In the genomic region with DNA sequence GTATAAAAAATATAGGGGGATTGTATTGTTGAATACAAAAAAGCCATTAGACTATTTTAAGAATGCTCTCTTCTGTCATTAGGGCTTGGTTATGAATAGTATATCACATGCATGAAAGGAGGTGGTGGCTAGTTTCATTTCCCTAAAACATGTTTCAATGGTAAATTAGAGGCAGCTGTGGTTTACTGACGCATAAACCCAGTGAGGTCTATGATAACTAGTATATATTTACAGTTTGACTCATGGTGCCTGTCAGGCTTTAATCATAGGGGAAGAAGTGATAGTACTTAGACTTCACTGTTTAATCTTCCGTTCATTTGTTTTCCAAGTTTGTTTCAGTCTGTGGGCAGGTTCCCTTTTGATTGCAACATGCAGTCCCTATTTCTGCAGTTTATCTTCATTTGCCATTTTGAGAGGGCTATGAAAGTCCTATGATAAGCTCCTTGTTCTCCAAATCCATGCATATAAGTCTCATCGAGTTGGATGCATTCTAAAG, we compare ENCODE assay signal across 8 cellular contexts. TPM values are rescaled to one million over a fixed set of nuclear protein-coding genes. Genes with fewer than 3 reads are reported as not detected.
DNase-seq lines count a peak whose midpoint lies in the region; ATAC-seq lines count a peak whose summit lies in the region.

No MANE protein-coding gene starts in this region.

- DNase-seq in ACHN (peak; percentile 78), NOMO-1 treated with DMSO at 0.1 percent for 48 hours (lab: John Stamatoyannopoulos, UW; ENCODE audit: unreplicated experiment) (peak; percentile 98), caudate nucleus (lab: John Stamatoyannopoulos, UW) (no peak), NCI-H2107 treated with DMSO at 0.1 percent for 48 hours (lab: John Stamatoyannopoulos, UW; ENCODE audit: unreplicated experiment) (no peak), ureter (ENCODE audit: low spot score) (no peak)
- DNase-seq in natural killer cell treated with Interleukin-12 subunit alpha and Interleukin-12 subunit beta and Interleukin-15 and Interleukin-18, amount 100 ng/mL, for 72 hours (ENCODE audit: low spot score): no peak

- in situ Hi-C loops in ACHN (cut with HindIII; ENCODE audit: low pct_ligation_motif_present, low pct_unique_long_range_greater_than_20kb, low sequenced_read_pairs): no loop called here

- H3K36me3 Mint-ChIP-seq in natural killer cell treated with Interleukin-12 subunit alpha and Interleukin-12 subunit beta and Interleukin-15 and Interleukin-18, amount 100 ng/mL, for 72 hours: no peaks in the 10 kb centered on the region

- H3K27me3 Mint-ChIP-seq in natural killer cell treated with Interleukin-12 subunit alpha and Interleukin-12 subunit beta and Interleukin-15 and Interleukin-18, amount 100 ng/mL, for 72 hours: peaks cover under 1 to 6% of the 10 kb centered on the region in 2 donors

- H3K27ac Mint-ChIP-seq in natural killer cell treated with Interleukin-12 subunit alpha and Interleukin-12 subunit beta and Interleukin-15 and Interleukin-18, amount 100 ng/mL, for 72 hours: peak overlapping the region; percentile 2 to 23

- peaks cover 6 to 14% of the 10 kb centered on the region in 2 donors for H3K4me1 Mint-ChIP-seq in natural killer cell treated with Interleukin-12 subunit alpha and Interleukin-12 subunit beta and Interleukin-15 and Interleukin-18, amount 100 ng/mL, for 72 hours (ENCODE audit: low read depth in 2 of 2)

- ATAC-seq in GM18508 (IDR thresholded peaks at IDR 0.05; ENCODE audit: insufficient read depth, unreplicated experiment) (peak; percentile 97), HG02870 (IDR thresholded peaks at IDR 0.05; ENCODE audit: unreplicated experiment) (peak; percentile 97)
- ATAC-seq in natural killer cell treated with Interleukin-12 subunit alpha and Interleukin-12 subunit beta and Interleukin-15 and Interleukin-18, amount 100 ng/mL, for 72 hours: peak; percentile 89 to 94

- H3K4me3 Mint-ChIP-seq in natural killer cell treated with Interleukin-12 subunit alpha and Interleukin-12 subunit beta and Interleukin-15 and Interleukin-18, amount 100 ng/mL, for 72 hours: peak overlapping the region; percentile 56

- no peaks in the 10 kb centered on the region for H3K9me3 Mint-ChIP-seq in natural killer cell treated with Interleukin-12 subunit alpha and Interleukin-12 subunit beta and Interleukin-15 and Interleukin-18, amount 100 ng/mL, for 72 hours

- peak overlapping the region; percentile 24 for H3K27ac ChIP-seq in caudate nucleus (ENCODE audit: low read depth, low read length)

RNA-seq across cellular contexts. Expression of a gene that starts 55.1 kb away (rescaled TPM):
- 10 to 100 TPM in 1 of 2 donors, 1 to 10 TPM in 1; 9.6 to 21.0 TPM for total RNA-seq in natural killer cell treated with Interleukin-12 subunit alpha and Interleukin-12 subunit beta and Interleukin-15 and Interleukin-18, amount 100 ng/mL, for 72 hours
- 73.3 TPM for total RNA-seq in ureter

Comparison
In these comparisons a context has a peak if more than half of its experiments do, and no peak if none do; other contexts are left out.
1. DNase-seq: peak in ACHN (single experiment) and NOMO-1 treated with DMSO at 0.1 percent for 48 hours (single experiment); none in caudate nucleus (0 of 61), natural killer cell treated with Interleukin-12 subunit alpha and Interleukin-12 subunit beta and Interleukin-15 and Interleukin-18, amount 100 ng/mL, for 72 hours (single experiment), NCI-H2107 treated with DMSO at 0.1 percent for 48 hours (single experiment) and ureter (single experiment).
2. Peak in every context shown above with its lines, with median percentiles within 50 percentile points of each other: ATAC-seq.